ENCODE assay signal across 12 cellular contexts in the genomic region with DNA sequence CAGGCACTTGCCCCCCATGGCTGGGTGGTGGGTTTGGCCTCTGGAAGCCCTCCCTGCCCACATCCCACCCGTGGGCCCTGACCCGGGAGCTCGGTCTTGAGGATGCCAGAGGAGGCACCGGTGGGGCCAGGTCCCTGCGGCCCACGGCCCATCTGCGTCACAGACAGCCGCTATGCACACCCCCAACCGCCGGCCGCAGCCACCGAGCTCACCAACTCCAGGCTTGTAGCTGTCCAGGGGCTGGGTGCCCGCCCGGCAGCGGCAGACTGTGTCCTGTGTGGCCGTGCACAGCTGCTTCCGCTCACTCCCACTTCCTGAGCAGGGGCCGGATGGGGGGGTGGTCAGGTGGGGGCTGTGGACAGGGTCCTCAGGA. TPM values are rescaled to one million over a fixed set of nuclear protein-coding genes. Genes with fewer than 3 reads are reported as not detected.
DNase-seq lines count a peak whose midpoint lies in the region; ATAC-seq and TF ChIP-seq lines count a peak whose summit lies in the region.
"Had no signal": no experiment of that assay in that cellular context is flagged by ENCODE, and none has a peak within 500 bp of the region (broad histone marks: within the 10 kb centered on the region; RNA-seq: fewer than 3 reads in every experiment).

No MANE protein-coding gene starts in this region.

- H3K4me3 Mint-ChIP-seq in activated naive CD8-positive, alpha-beta T cell treated with anti-CD3 and anti-CD28 coated beads for 36 hours, result peak overlapping the region; percentile 74

- H4K20me1 ChIP-seq in BLaER1 treated with 17β-estradiol and CSF1 and Interleukin-3, amounts not matched to agents 10 nM and 100 nM, result peaks cover 28 to 92% (median 79%) of the 10 kb centered on the region in 11 experiments; a peak in 21 of 22 replicates
- no peaks in the 10 kb centered on the region for H4K20me1 ChIP-seq in Loucy (ENCODE audit: insufficient read depth, low read length, poor library complexity, severe bottlenecking)

- H3K9me3 ChIP-seq in BLaER1 treated with 17β-estradiol and CSF1 and Interleukin-3, amounts not matched to agents 10 nM and 100 nM (replicated peaks in 1 of 11), result no peaks in the 10 kb centered on the region; a peak in 1 of 22 replicates
- H3K9me3 ChIP-seq in Loucy (ENCODE audit: insufficient read depth, low read depth, low read length) (no peaks in the 10 kb centered on the region), mucosa of rectum (ENCODE audit: control insufficient read depth in 2 of 2, low read length in 2 of 2) (no peaks in the 10 kb centered on the region)

- H3K27ac ChIP-seq in BLaER1 treated with 17β-estradiol and CSF1 and Interleukin-3, amounts not matched to agents 10 nM and 100 nM, result peak overlapping the region in 2 of 11 experiments; percentile 3 to 25; a peak in 1 of 22 replicates
- H3K27ac ChIP-seq in mucosa of rectum (ENCODE audit: low read depth in 2 of 2, low read length in 2 of 2), result peak overlapping the region; percentile 29 to 48
- H3K27ac ChIP-seq: GM23248 had no signal

- peaks cover 18% of the 10 kb centered on the region for H3K36me3 Mint-ChIP-seq in activated naive CD8-positive, alpha-beta T cell treated with anti-CD3 and anti-CD28 coated beads for 36 hours

- H3K4me1 ChIP-seq in BLaER1 treated with 17β-estradiol and CSF1 and Interleukin-3, amounts not matched to agents 10 nM and 100 nM, result peaks cover 76 to 88% (median 81%) of the 10 kb centered on the region in 10 experiments
- H3K4me1 ChIP-seq in Loucy (ENCODE audit: insufficient read depth, low read length, poor library complexity, severe bottlenecking) (peaks cover 46% of the 10 kb centered on the region), mucosa of rectum (ENCODE audit: control insufficient read depth in 2 of 2, insufficient read depth in 2 of 2, low read length in 2 of 2) (peaks cover 8 to 10% of the 10 kb centered on the region in 2 donors)

- 0 out of 2 replicates have a peak, but pooled peaks cover 3% of the 10 kb centered on the region for H3F3A ChIP-seq in Loucy (ENCODE audit: low read depth)

- H3K27me3 Mint-ChIP-seq in activated naive CD8-positive, alpha-beta T cell treated with anti-CD3 and anti-CD28 coated beads for 36 hours, result no peaks in the 10 kb centered on the region

- H3K27me3 ChIP-seq in BLaER1 treated with 17β-estradiol and CSF1 and Interleukin-3, amounts not matched to agents 10 nM and 100 nM, result peaks cover 11 to 45% (median 22%) of the 10 kb centered on the region in 11 experiments; a peak in 19 of 22 replicates
- no peaks in the 10 kb centered on the region for H3K27me3 ChIP-seq in Loucy (ENCODE audit: insufficient read depth, low read length, poor library complexity, severe bottlenecking)
- peaks cover 2 to 13% of the 10 kb centered on the region in 2 donors for H3K27me3 ChIP-seq in mucosa of rectum (ENCODE audit: control insufficient read depth in 2 of 2, insufficient read depth in 2 of 2, low read length in 2 of 2)

- H3K9me3 Mint-ChIP-seq in activated naive CD8-positive, alpha-beta T cell treated with anti-CD3 and anti-CD28 coated beads for 36 hours, result no peaks in the 10 kb centered on the region

- H3K4me1 Mint-ChIP-seq in activated naive CD8-positive, alpha-beta T cell treated with anti-CD3 and anti-CD28 coated beads for 36 hours, result peaks cover 43% of the 10 kb centered on the region

- DNase-seq in activated naive CD8-positive, alpha-beta T cell treated with anti-CD3 and anti-CD28 coated beads for 36 hours, result peak; percentile 64
- DNase-seq in NCI-H1694 (lab: John Stamatoyannopoulos, UW) (no peak), HuH-7.5 (ENCODE audit: low spot score) (no peak), C1 segment of cervical spinal cord (lab: John Stamatoyannopoulos, UW) (no peak)
- DNase-seq: DMS153, GM23248, mesenchymal stem cell had no signal

- peaks cover 16 to 29% (median 23%) of the 10 kb centered on the region in 11 experiments for H3K36me3 ChIP-seq in BLaER1 treated with 17β-estradiol and CSF1 and Interleukin-3, amounts not matched to agents 10 nM and 100 nM
- H3K36me3 ChIP-seq in Loucy (ENCODE audit: insufficient read depth, low read length), result peaks cover 17% of the 10 kb centered on the region; the same call in 1 of the 2 replicates
- H3K36me3 ChIP-seq in mucosa of rectum (ENCODE audit: control insufficient read depth in 2 of 2, insufficient read depth in 2 of 2, low read length in 2 of 2), result peaks cover 8 to 11% of the 10 kb centered on the region in 2 donors

- peak overlapping the region in 7 of 10 experiments; percentile 12 to 57 (median 34); a peak in 9 of 20 replicates for H3K4me3 ChIP-seq in BLaER1 treated with 17β-estradiol and CSF1 and Interleukin-3, amounts not matched to agents 10 nM and 100 nM
- H3K4me3 ChIP-seq in Loucy (ENCODE audit: low read length, poor library complexity, severe bottlenecking) (peak overlapping the region; percentile 71), mucosa of rectum (ENCODE audit: low read length in 2 of 2) (peak overlapping the region in 1 of 2 donors; percentile 16)
- H3K4me3 ChIP-seq: GM23248 had no signal

- H3K27ac Mint-ChIP-seq in activated naive CD8-positive, alpha-beta T cell treated with anti-CD3 and anti-CD28 coated beads for 36 hours, result peak overlapping the region; percentile 51

- H3K79me2 ChIP-seq in Loucy (ENCODE audit: insufficient read depth, low read length), result peaks cover 20% of the 10 kb centered on the region; the same call in 1 of the 2 replicates

- no peak for TF ChIP-seq CTCF in Loucy (conservative IDR thresholded peaks at IDR 0.05; ENCODE audit: low read length)

- no peak for ATAC-seq in HG03135 (IDR thresholded peaks at IDR 0.05; ENCODE audit: unreplicated experiment)

- no peaks in the 10 kb centered on the region for H3K9me2 ChIP-seq in Loucy (replicated peaks; ENCODE audit: low read depth, low read length)

- H3K4me2 ChIP-seq in BLaER1 treated with 17β-estradiol and CSF1 and Interleukin-3, amounts not matched to agents 10 nM and 100 nM, result peak overlapping the region; percentile 87 to 98 (median 93)
- H3K4me2 ChIP-seq in Loucy (ENCODE audit: low read depth, low read length, poor library complexity, severe bottlenecking), result peak overlapping the region; percentile 78

- H2AFZ ChIP-seq in Loucy (ENCODE audit: low read length), result no peak overlapping the region
- H2AFZ ChIP-seq: GM23248 had no signal

- H3K9ac ChIP-seq in BLaER1 treated with 17β-estradiol and CSF1 and Interleukin-3, amounts not matched to agents 10 nM and 100 nM, result peak overlapping the region in 8 of 11 experiments; percentile 18 to 53 (median 39); a peak in 11 of 22 replicates
- H3K9ac ChIP-seq in Loucy (ENCODE audit: low read depth, low read length, poor library complexity, severe bottlenecking) (peak overlapping the region; percentile 77), mucosa of rectum (ENCODE audit: low read depth in 1 of 2, low read length in 2 of 2) (peak overlapping the region in 1 of 2 donors; percentile 26)
- H3K9ac ChIP-seq: GM23248 had no signal

RNA-seq across cellular contexts. Expression of a gene that starts 1.2 kb away (rescaled TPM):
- total RNA-seq in activated naive CD8-positive, alpha-beta T cell treated with anti-CD3 and anti-CD28 coated beads for 36 hours, result 100 to 1,000 TPM; 110 to 111 TPM
- total RNA-seq: cerebellum, GM23248 had no signal

RNA-seq across cellular contexts. Expression of a gene that starts 6.4 kb away (rescaled TPM):
- total RNA-seq in activated naive CD8-positive, alpha-beta T cell treated with anti-CD3 and anti-CD28 coated beads for 36 hours, result 10 to 100 TPM; 52.5 to 53.3 TPM
- total RNA-seq: cerebellum, GM23248 had no signal

RNA-seq across cellular contexts. Expression of a gene that starts 19.0 kb away (rescaled TPM):
- 10 to 100 TPM; 85.9 to 95.9 TPM for total RNA-seq in activated naive CD8-positive, alpha-beta T cell treated with anti-CD3 and anti-CD28 coated beads for 36 hours

RNA-seq across cellular contexts. Expression of a gene that starts 19.3 kb away (rescaled TPM):
- total RNA-seq in activated naive CD8-positive, alpha-beta T cell treated with anti-CD3 and anti-CD28 coated beads for 36 hours, result 10 to 100 TPM; 17.5 to 18.9 TPM

RNA-seq across cellular contexts. Expression of a gene that starts 33.8 kb away (rescaled TPM):
- total RNA-seq in activated naive CD8-positive, alpha-beta T cell treated with anti-CD3 and anti-CD28 coated beads for 36 hours, result 1 to 10 TPM; 2.4 to 3.8 TPM
